ENCODE assay signal across 8 cellular contexts in the genomic region with DNA sequence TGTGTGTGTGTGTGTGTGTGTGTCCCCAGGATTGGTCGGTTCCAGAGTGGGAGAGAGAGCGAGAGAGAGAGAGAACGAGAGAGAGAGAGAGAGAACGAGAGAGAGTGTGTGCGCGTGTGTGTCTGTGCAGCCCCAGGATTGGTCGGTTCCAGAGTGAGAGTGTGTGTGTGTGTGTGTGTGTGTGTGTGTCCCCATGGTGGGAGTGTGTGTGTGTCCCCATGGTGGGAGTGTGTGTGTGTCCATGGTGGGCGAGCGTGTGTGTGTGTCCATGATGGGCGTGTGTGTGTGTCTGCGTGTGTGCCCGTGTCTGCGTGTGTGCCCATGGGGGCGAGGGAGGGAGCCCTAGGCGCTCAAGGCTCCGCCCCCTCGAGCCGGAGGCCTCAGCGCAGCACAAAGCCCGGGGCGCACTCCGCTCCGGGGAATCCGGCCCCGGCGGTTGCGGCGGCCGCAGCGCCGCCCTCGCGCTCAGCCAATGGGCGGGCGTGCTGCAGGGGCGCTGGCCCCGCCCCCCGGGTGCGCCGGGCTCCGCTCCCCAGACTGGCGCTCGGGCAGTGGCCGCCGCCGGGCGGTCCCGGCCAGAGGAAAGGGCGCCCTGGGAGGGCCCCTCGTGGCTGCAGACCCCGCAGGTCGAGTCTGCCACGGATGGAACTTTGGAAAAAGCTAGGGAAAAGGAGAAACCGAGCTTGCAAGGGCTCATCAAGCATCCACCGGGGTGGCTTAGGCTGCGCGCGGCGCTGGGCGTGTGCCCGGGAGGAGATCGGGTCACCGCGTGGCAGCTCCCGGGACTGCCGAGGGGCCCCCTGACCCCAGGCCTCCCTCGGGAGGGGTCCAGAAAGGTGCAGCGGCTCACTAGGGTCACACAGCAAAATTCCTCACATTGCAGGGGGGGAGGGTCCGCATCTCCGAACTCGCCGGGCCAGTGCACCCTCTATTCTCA.
A peak's percentile ranks its signal among the peaks of the same experiment; 100 is the strongest.
DNase-seq lines count a peak whose midpoint lies in the region; ATAC-seq and TF ChIP-seq lines count a peak whose summit lies in the region.

No MANE protein-coding gene starts in this region.

- ATAC-seq in HG03460 (IDR thresholded peaks at IDR 0.05; ENCODE audit: unreplicated experiment) (peak; percentile 69), lower lobe of right lung (peak; percentile 97 to 98)
- peak; percentile 89 for ATAC-seq in activated CD8-positive, alpha-beta T cell treated with anti-CD3 and anti-CD28 coated beads for 36 hours

- DNase-seq in CD1c-positive myeloid dendritic cell (ENCODE audit: extremely low spot score) (peak; percentile 98), GM19240 (ENCODE audit: insufficient read length, low spot score) (peak; percentile 88), NCI-H69 (lab: John Stamatoyannopoulos, UW) (peak; percentile 82), ecto neural progenitor cell (ENCODE audit: low spot score) (peak; percentile 91), lower lobe of right lung (peak; percentile 95)
- DNase-seq in activated CD8-positive, alpha-beta T cell treated with anti-CD3 and anti-CD28 coated beads for 36 hours: peak; percentile 92
- DNase-seq in stimulated activated CD4-positive, alpha-beta T cell treated with anti-CD3 and anti-CD28 coated beads, Interleukin-4, amount 100 ng/mL, for 48 hours (ENCODE audit: low read depth in 2 of 2): peak; percentile 83 to 87

- peaks cover 26% of the 10 kb centered on the region for H3K27me3 Mint-ChIP-seq in activated CD8-positive, alpha-beta T cell treated with anti-CD3 and anti-CD28 coated beads for 36 hours

- H3K4me3 ChIP-seq in lower lobe of right lung: peak overlapping the region; percentile 76

- peaks cover 8% of the 10 kb centered on the region for H3K4me1 ChIP-seq in lower lobe of right lung

- no peaks in the 10 kb centered on the region for H3K36me3 Mint-ChIP-seq in activated CD8-positive, alpha-beta T cell treated with anti-CD3 and anti-CD28 coated beads for 36 hours (ENCODE audit: low read depth)

- POLR2A ChIA-PET in activated CD8-positive, alpha-beta T cell treated with anti-CD3 and anti-CD28 coated beads for 36 hours (lab: Charles Lee): no interaction called here

- CTCF ChIA-PET in activated CD8-positive, alpha-beta T cell treated with anti-CD3 and anti-CD28 coated beads for 36 hours (lab: Charles Lee): no interaction called here

- TF ChIP-seq CTCF in activated CD8-positive, alpha-beta T cell treated with anti-CD3 and anti-CD28 coated beads for 36 hours (IDR thresholded peaks at IDR 0.05): no peak
- TF ChIP-seq CTCF in lower lobe of right lung (IDR thresholded peaks at IDR 0.05): peak; percentile 39

- H3K27me3 ChIP-seq in lower lobe of right lung (ENCODE audit: low read depth): no peaks in the 10 kb centered on the region

- peaks cover 18% of the 10 kb centered on the region for H3K4me1 Mint-ChIP-seq in activated CD8-positive, alpha-beta T cell treated with anti-CD3 and anti-CD28 coated beads for 36 hours (ENCODE audit: low read depth)

- intact Hi-C loops in activated CD8-positive, alpha-beta T cell treated with anti-CD3 and anti-CD28 coated beads for 36 hours (cut with micrococcal nuclease): no loop called here
- intact Hi-C loops in lower lobe of right lung (cut with DNase I): no loop called here

- H3K9me3 ChIP-seq in lower lobe of right lung: no peaks in the 10 kb centered on the region

- no peaks in the 10 kb centered on the region for H3K9me3 Mint-ChIP-seq in activated CD8-positive, alpha-beta T cell treated with anti-CD3 and anti-CD28 coated beads for 36 hours

- no peaks in the 10 kb centered on the region for H3K36me3 ChIP-seq in lower lobe of right lung

- peak overlapping the region; percentile 96 for H3K27ac Mint-ChIP-seq in activated CD8-positive, alpha-beta T cell treated with anti-CD3 and anti-CD28 coated beads for 36 hours

- H3K27ac ChIP-seq in lower lobe of right lung: peak overlapping the region; percentile 67

- peak overlapping the region; percentile 82 for H3K4me3 Mint-ChIP-seq in activated CD8-positive, alpha-beta T cell treated with anti-CD3 and anti-CD28 coated beads for 36 hours

Comparison
In these comparisons a context has a peak if more than half of its experiments do, and no peak if none do; other contexts are left out.
1. Peak in every context shown above with its lines: DNase-seq, ATAC-seq, H3K4me3 ChIP-seq and H3K27ac ChIP-seq.